8 cellular contexts compared by ENCODE assay signal in genomic region chr19:41364546-41365391, GRCh38. TPM values are rescaled to one million over a fixed set of nuclear protein-coding genes. Genes with fewer than 3 reads are reported as not detected.
DNase-seq lines count a peak whose midpoint lies in the region; ATAC-seq, FAIRE-seq and TF ChIP-seq lines count a peak whose summit lies in the region.

No MANE protein-coding gene starts in this region.

- no peaks in the 10 kb centered on the region for H3K9me3 Mint-ChIP-seq in MCF 10A (ENCODE audit: unreplicated experiment)

- H3K4me1 Mint-ChIP-seq in MCF 10A (ENCODE audit: insufficient read depth, unreplicated experiment): peaks cover 21% of the 10 kb centered on the region

- H3K36me3 Mint-ChIP-seq in MCF 10A (ENCODE audit: insufficient read depth, unreplicated experiment): peaks cover 6% of the 10 kb centered on the region

- H3K27me3 ChIP-seq in MG63: no peaks in the 10 kb centered on the region

- peak overlapping the region; percentile 98 for H3K4me3 Mint-ChIP-seq in MCF 10A (ENCODE audit: unreplicated experiment)

- no peak for FAIRE-seq in HTR-8/SVneo (lab: Jason Lieb, UNC)

- no peaks in the 10 kb centered on the region for H3K27me3 Mint-ChIP-seq in MCF 10A (ENCODE audit: insufficient read depth, unreplicated experiment)

- BruUV-seq in MCF 10A (replicated peaks; lab: Mats Ljungman, UMichigan): no TSS peak

- H3K9me3 ChIP-seq in MG63: no peaks in the 10 kb centered on the region
- no peaks in the 10 kb centered on the region for H3K9me3 ChIP-seq in mucosa of descending colon

- CTCF ChIA-PET in MCF 10A (lab: Yijun Ruan, JAX): interaction anchor here (1.4 to 4.2 kb wide), 4 partner anchors 8 to 102 kb away, joined by 5 to 34 read pairs (median 6); partner anchors contain the start of gene TGFB1

- peak overlapping the region; percentile 100 for H3K27ac Mint-ChIP-seq in MCF 10A (ENCODE audit: low read depth, unreplicated experiment)

- H3K27ac ChIP-seq in C4-2B: peak overlapping the region; percentile 76

- H3K36me3 ChIP-seq in MG63 (peaks cover 21% of the 10 kb centered on the region), mucosa of descending colon (ENCODE audit: low read depth) (no peaks in the 10 kb centered on the region)

- intact Hi-C loops in MCF 10A (cut with micrococcal nuclease) (loop anchor here (1.0 kb wide), 1 partner anchor 33 kb away; the partner anchor contains the start of genes BCKDHA and EXOSC5), mucosa of descending colon (cut with DNase I, micrococcal nuclease) (no loop called here)

- no peak for TF ChIP-seq CTCF in C4-2B (conservative IDR thresholded peaks at IDR 0.05)
- no peak for TF ChIP-seq CTCF in MCF 10A (IDR thresholded peaks at IDR 0.05; ENCODE audit: unreplicated experiment)
- TF ChIP-seq CTCF in mucosa of descending colon (IDR thresholded peaks at IDR 0.05): no peak
- TF ChIP-seq CTCF in GM20000 (IDR thresholded peaks at IDR 0.05; ENCODE audit: extremely low read depth, missing control alignments): no peak

- peaks cover 25% of the 10 kb centered on the region for H3K4me1 ChIP-seq in mucosa of descending colon (ENCODE audit: low read depth)

- no peak for DNase-seq in MG63
- no peak for DNase-seq in MCF 10A (ENCODE audit: unreplicated experiment)
- DNase-seq in mucosa of descending colon: peak in 2 of 3 donors; percentile 29 to 33
- no peak for DNase-seq in GM20000 (ENCODE audit: low spot score)
- no peak for DNase-seq in HTR-8/SVneo (ENCODE audit: insufficient read length, low spot score)
- DNase-seq in activated effector memory CD4-positive, alpha-beta T cell treated with anti-CD3 and anti-CD28 coated beads, Interleukin-2, amount 50 U/mL, for 16 hours: no peak

- ATAC-seq in mucosa of descending colon (no peak), GM18511 (IDR thresholded peaks at IDR 0.05; ENCODE audit: unreplicated experiment) (no peak)

- POLR2A ChIA-PET in MCF 10A (lab: Yijun Ruan, JAX): interaction anchor here (0.5 to 3.4 kb wide), 22 partner anchors 11 to 943 kb away, joined by 3 to 41 read pairs (median 5); partner anchors contain the start of genes BCKDHA, CCDC97, DMAC2 and HNRNPUL1

- peak overlapping the region; percentile 83 for H3K4me3 ChIP-seq in MG63
- H3K4me3 ChIP-seq in mucosa of descending colon: peak overlapping the region; percentile 24

RNA-seq across cellular contexts. Expression of gene B9D2, which starts 0.8 kb away (rescaled TPM):
- 2.4 and 31.0 TPM in 2 replicates for total RNA-seq in MG63 (2014; rRNA removed; shearing (Covaris generic); ENCODE audit: low replicate concordance)
- total RNA-seq in MCF 10A (2022): 5.5 and 5.7 TPM in 2 replicates
- 10 to 100 TPM in 1 of 3 donors, 1 to 10 TPM in 2; 7.0 to 11.3 (median 9.1) TPM for total RNA-seq in mucosa of descending colon

RNA-seq across cellular contexts. Expression of gene TGFB1, which starts 11.0 kb away (rescaled TPM):
- total RNA-seq in MG63 (2014; rRNA removed; shearing (Covaris generic); ENCODE audit: low replicate concordance): 5.6 and 8.6 TPM in 2 replicates
- 27.8 and 33.7 TPM in 2 replicates for total RNA-seq in MCF 10A (2022)
- total RNA-seq in mucosa of descending colon: 10 to 100 TPM in 2 of 3 donors, 1 to 10 TPM in 1; 8.2 to 39.6 (median 21.8) TPM

RNA-seq across cellular contexts. Expression of gene TMEM91, which starts 11.6 kb away (rescaled TPM):
- 0.64 and 1.5 TPM in 2 replicates for total RNA-seq in MG63 (2014; rRNA removed; shearing (Covaris generic); ENCODE audit: low replicate concordance)
- total RNA-seq in MCF 10A (2022): 6.1 and 8.3 TPM in 2 replicates
- 10 to 100 TPM in 1 of 3 donors, 1 to 10 TPM in 2; 3.8 to 15.2 (median 5.6) TPM for total RNA-seq in mucosa of descending colon

RNA-seq across cellular contexts. Expression of gene EXOSC5, which starts 32.4 kb away (rescaled TPM):
- total RNA-seq in MG63 (2014; rRNA removed; shearing (Covaris generic); ENCODE audit: low replicate concordance): 64.6 and 95.3 TPM in 2 replicates
- total RNA-seq in MCF 10A (2022) (38.1 and 45.8 TPM in 2 replicates), mucosa of descending colon (10 to 100 TPM; 12.5 to 16.4 (median 13.3) TPM)

RNA-seq across cellular contexts. Expression of gene BCKDHA, which starts 32.8 kb away (rescaled TPM):
- total RNA-seq in MG63 (2014; rRNA removed; shearing (Covaris generic); ENCODE audit: low replicate concordance): 22.0 and 58.6 TPM in 2 replicates
- 29.1 and 33.6 TPM in 2 replicates for total RNA-seq in MCF 10A (2022)
- 10 to 100 TPM; 16.6 to 22.5 (median 17.3) TPM for total RNA-seq in mucosa of descending colon

Comparison
In these comparisons a context has a peak if more than half of its experiments do, and no peak if none do; other contexts are left out.
1. DNase-seq: peak in mucosa of descending colon (2 of 3); none in MG63 (single experiment), MCF 10A (single experiment), GM20000 (single experiment), HTR-8/SVneo (single experiment) and activated effector memory CD4-positive, alpha-beta T cell treated with anti-CD3 and anti-CD28 coated beads, Interleukin-2, amount 50 U/mL, for 16 hours (single experiment).